ENCODE assay signal across 8 cellular contexts in the genomic region with DNA sequence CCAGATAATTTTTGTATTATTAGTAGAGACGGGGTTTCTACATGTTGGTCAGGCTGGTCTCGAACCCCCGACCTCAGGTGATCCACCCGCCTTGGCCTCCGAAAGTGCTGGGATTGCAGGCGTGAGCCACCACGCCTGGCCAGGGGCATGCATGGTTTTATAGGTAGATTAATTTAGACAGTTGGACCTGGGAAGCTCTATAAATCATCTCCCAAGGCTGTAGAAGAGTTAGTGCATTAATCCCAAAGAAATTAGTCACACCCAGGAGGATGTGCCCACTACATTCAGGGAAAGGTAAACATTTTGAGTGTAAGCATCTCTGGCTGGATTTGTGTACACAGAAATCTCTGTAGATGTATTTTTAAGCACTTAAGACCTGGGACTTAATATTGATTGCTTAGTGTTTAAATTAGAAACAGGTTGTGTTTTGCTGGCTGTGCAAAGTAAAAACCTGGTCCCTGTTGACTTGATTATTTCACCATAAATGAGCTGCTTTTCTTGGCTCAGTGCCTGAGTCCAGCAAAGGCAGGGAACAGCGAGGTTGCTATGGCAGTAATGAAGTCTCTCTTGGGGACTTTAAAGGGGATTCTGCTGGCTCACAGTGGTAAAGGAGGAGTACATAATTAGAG. TPM values are rescaled to one million over a fixed set of nuclear protein-coding genes. Genes with fewer than 3 reads are reported as not detected.
A peak's percentile ranks its signal among the peaks of the same experiment; 100 is the strongest.
DNase-seq lines count a peak whose midpoint lies in the region; ATAC-seq and TF ChIP-seq lines count a peak whose summit lies in the region.

No MANE protein-coding gene starts in this region.

- H3K27me3 ChIP-seq in left ventricle myocardium inferior (ENCODE audit: low read depth) (no peaks in the 10 kb centered on the region), uterus (no peaks in the 10 kb centered on the region)

- H3K27ac Mint-ChIP-seq in activated T-cell treated with anti-CD3 and anti-CD28 coated beads, Interleukin-2, amount 50 U/mL, for 72 hours = peak overlapping the region; percentile 67
- H3K27ac Mint-ChIP-seq in WTC11 = peak overlapping the region; percentile 82

- CTCF ChIA-PET in WTC11 (lab: Charles Lee) = no interaction called here

- ATAC-seq in activated T-cell treated with anti-CD3 and anti-CD28 coated beads, Interleukin-2, amount 50 U/mL, for 72 hours (replicated peaks in 1 of 2) = no peak
- ATAC-seq in WTC11 = no peak
- ATAC-seq in GM18502 (IDR thresholded peaks at IDR 0.05; ENCODE audit: poor library complexity, unreplicated experiment) = no peak

- H3K4me1 ChIP-seq in left ventricle myocardium inferior (peaks cover 65% of the 10 kb centered on the region), uterus (no peaks in the 10 kb centered on the region)

- H3K27ac ChIP-seq in left ventricle myocardium inferior (replicated peaks) (peak overlapping the region; percentile 62), uterus (peak overlapping the region; percentile 43 to 52)

- H3K27me3 Mint-ChIP-seq in activated T-cell treated with anti-CD3 and anti-CD28 coated beads, Interleukin-2, amount 50 U/mL, for 72 hours (ENCODE audit: low read depth) = no peaks in the 10 kb centered on the region
- no peaks in the 10 kb centered on the region for H3K27me3 Mint-ChIP-seq in WTC11 (ENCODE audit: low read depth)

- TF ChIP-seq POLR2A in uterus (IDR thresholded peaks at IDR 0.05) = no peak

- H3K4me1 Mint-ChIP-seq in activated T-cell treated with anti-CD3 and anti-CD28 coated beads, Interleukin-2, amount 50 U/mL, for 72 hours (ENCODE audit: low read depth) = peaks cover 74% of the 10 kb centered on the region
- H3K4me1 Mint-ChIP-seq in WTC11 = peaks cover 24% of the 10 kb centered on the region

- no peak overlapping the region for H3K4me3 Mint-ChIP-seq in activated T-cell treated with anti-CD3 and anti-CD28 coated beads, Interleukin-2, amount 50 U/mL, for 72 hours
- H3K4me3 Mint-ChIP-seq in WTC11 = no peak overlapping the region

- POLR2A ChIA-PET in WTC11 (lab: Charles Lee) = no interaction called here

- no peaks in the 10 kb centered on the region for H3K9me3 Mint-ChIP-seq in activated T-cell treated with anti-CD3 and anti-CD28 coated beads, Interleukin-2, amount 50 U/mL, for 72 hours
- no peaks in the 10 kb centered on the region for H3K9me3 Mint-ChIP-seq in WTC11

- H3K36me3 ChIP-seq in left ventricle myocardium inferior (peaks cover 44% of the 10 kb centered on the region), uterus (no peaks in the 10 kb centered on the region)

- DNase-seq in activated T-cell treated with anti-CD3 and anti-CD28 coated beads, Interleukin-2, amount 50 U/mL, for 72 hours = no peak
- DNase-seq in activated T-cell treated with anti-CD3 and anti-CD28 coated beads for 4 hours (no peak), WTC11 (ENCODE audit: low spot score) (no peak), left ventricle myocardium inferior (no peak), uterus (peak; percentile 32 to 49), NCI-H226 (no peak)
- no peak for DNase-seq in activated effector memory CD4-positive, alpha-beta T cell treated with anti-CD3 and anti-CD28 coated beads, Interleukin-2, amount 50 U/mL, for 16 hours

- peaks cover 0 to 26% of the 10 kb centered on the region in 2 donors for H3K36me3 Mint-ChIP-seq in activated T-cell treated with anti-CD3 and anti-CD28 coated beads, Interleukin-2, amount 50 U/mL, for 72 hours (ENCODE audit: insufficient read depth in 2 of 2)
- H3K36me3 Mint-ChIP-seq in WTC11 = peaks cover 64% of the 10 kb centered on the region

- H3K9me3 ChIP-seq in left ventricle myocardium inferior (replicated peaks) (no peaks in the 10 kb centered on the region), uterus (no peaks in the 10 kb centered on the region)

- intact Hi-C loops in left ventricle myocardium inferior (cut with micrococcal nuclease) = no loop called here
- intact Hi-C loops in uterus (cut with DNase I; ENCODE audit: low total_unique reads) = no loop called here

- TF ChIP-seq CTCF in WTC11 (IDR thresholded peaks at IDR 0.05) (no peak), left ventricle myocardium inferior (IDR thresholded peaks at IDR 0.05; ENCODE audit: borderline replicate concordance) (no peak), uterus (IDR thresholded peaks at IDR 0.05) (no peak)

- H3K4me3 ChIP-seq in left ventricle myocardium inferior (no peak overlapping the region), uterus (no peak overlapping the region)

TF ChIP-seq in WTC11, 78 proteins besides CTCF, POLR2A, EP300 and RAD21:
- TF ChIP-seq NR3C1 (CRISPR knock-in tag; conservative IDR thresholded peaks at IDR 0.05; ENCODE audit: low read depth) = no peak

RNA-seq across cellular contexts. Expression of gene EXOSC7, which starts 19.2 kb away (rescaled TPM):
- 10 to 100 TPM; 42.9 to 46.9 TPM for total RNA-seq in activated T-cell treated with anti-CD3 and anti-CD28 coated beads, Interleukin-2, amount 50 U/mL, for 72 hours
- 85.7 to 96.4 TPM (median 93.0 TPM) in 3 replicates for total RNA-seq in WTC11 (2021)
- total RNA-seq in left ventricle myocardium inferior = 27.2 TPM
- 10 to 100 TPM in 3 of 4 donors, 1 to 10 TPM in 1; 2.4 to 39.2 (median 30.0) TPM for total RNA-seq in uterus

RNA-seq across cellular contexts. Expression of gene ZDHHC3, which starts 19.3 kb away (rescaled TPM):
- 10 to 100 TPM; 33.0 to 37.6 TPM for total RNA-seq in activated T-cell treated with anti-CD3 and anti-CD28 coated beads, Interleukin-2, amount 50 U/mL, for 72 hours
- total RNA-seq in WTC11 (2021) (57.7 to 59.1 TPM (median 58.0 TPM) in 3 replicates), left ventricle myocardium inferior (40.2 TPM), uterus (10 to 100 TPM; 29.7 to 76.2 (median 56.2) TPM)

RNA-seq across cellular contexts. Expression of gene CLEC3B, which starts 30.8 kb away (rescaled TPM):
- total RNA-seq in activated T-cell treated with anti-CD3 and anti-CD28 coated beads, Interleukin-2, amount 50 U/mL, for 72 hours = under 1 TPM in 1 of 2 donors, not detected in 1; 0.25 TPM
- total RNA-seq in WTC11 (2021) (0.57 to 0.92 TPM (median 0.81 TPM) in 3 replicates), left ventricle myocardium inferior (80.8 TPM), uterus (100 to 1,000 TPM in 1 of 4 donors, 10 to 100 TPM in 3; 35.0 to 248 (median 62.6) TPM)

Comparison
In these comparisons a context has a peak if more than half of its experiments do, and no peak if none do; other contexts are left out.
1. DNase-seq: peak in uterus (2 of 2); none in activated T-cell treated with anti-CD3 and anti-CD28 coated beads, Interleukin-2, amount 50 U/mL, for 72 hours (0 of 2), activated T-cell treated with anti-CD3 and anti-CD28 coated beads for 4 hours (single experiment), WTC11 (single experiment), left ventricle myocardium inferior (single experiment), activated effector memory CD4-positive, alpha-beta T cell treated with anti-CD3 and anti-CD28 coated beads, Interleukin-2, amount 50 U/mL, for 16 hours (single experiment) and NCI-H226 (single experiment).
2. RNA of gene CLEC3B, which starts 30.8 kb away (total RNA-seq): 80.8 TPM in left ventricle myocardium inferior (single experiment) and 35.0 to 248 TPM in uterus; 0.57 to 0.92 TPM in WTC11 and 0.25 TPM in activated T-cell treated with anti-CD3 and anti-CD28 coated beads, Interleukin-2, amount 50 U/mL, for 72 hours; every median in the first group is over 10 times any median in the second.